9 cellular contexts compared by ENCODE assay signal in the genomic region with DNA sequence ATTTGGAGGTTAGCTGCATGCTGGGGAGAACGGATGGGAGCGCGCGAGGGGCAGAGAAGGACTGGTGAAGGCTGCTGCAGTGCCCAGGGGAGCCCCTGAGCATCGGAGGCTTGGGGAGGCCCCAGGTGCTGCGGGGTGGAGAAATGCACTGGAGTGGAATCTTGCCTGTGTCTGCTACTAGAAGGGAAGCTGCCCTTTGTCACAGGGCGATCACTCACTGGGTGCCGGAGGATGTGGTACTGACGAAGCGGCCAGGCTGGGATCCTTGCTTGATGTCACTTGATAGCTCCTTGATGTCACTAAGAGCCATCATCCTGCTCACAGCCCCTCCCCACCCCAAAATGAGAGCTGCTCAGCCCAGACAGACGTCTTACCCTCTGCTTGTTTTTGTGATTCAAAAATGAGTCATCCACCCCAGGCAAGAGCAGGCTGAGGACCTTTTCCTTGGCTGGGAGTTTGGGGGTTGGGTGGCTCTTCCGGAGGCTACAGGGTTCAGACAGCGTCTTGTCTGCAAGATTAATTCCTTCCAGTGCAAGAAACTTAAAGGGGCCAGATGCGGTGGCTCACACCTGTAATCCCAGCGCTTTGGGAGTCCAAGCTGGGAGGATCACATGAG.
DNase-seq lines count a peak whose midpoint lies in the region; ATAC-seq and TF ChIP-seq lines count a peak whose summit lies in the region.
"Had no signal": no experiment of that assay in that cellular context is flagged by ENCODE, and none has a peak within 500 bp of the region (broad histone marks: within the 10 kb centered on the region; RNA-seq: fewer than 3 reads in every experiment).

No MANE protein-coding gene starts in this region.

- H3K36me3 ChIP-seq in iPS DF 6.9 (ENCODE audit: control insufficient read depth, insufficient read depth, low read length), result no peaks in the 10 kb centered on the region
- H3K36me3 ChIP-seq: Peyer's patch had no signal

- H3K27me3 ChIP-seq in iPS DF 6.9 (ENCODE audit: control insufficient read depth, insufficient read depth, low read length), result no peaks in the 10 kb centered on the region
- H3K27me3 ChIP-seq: Peyer's patch had no signal

- peaks cover 35% of the 10 kb centered on the region for H3K4me1 Mint-ChIP-seq in WTC11

- ATAC-seq in WTC11, result peak; percentile 79
- ATAC-seq in GM21619 (IDR thresholded peaks at IDR 0.05; ENCODE audit: unreplicated experiment), result no peak

- H3K36me3 Mint-ChIP-seq in WTC11, result no peaks in the 10 kb centered on the region

- H3K4me3 Mint-ChIP-seq in WTC11, result no peak overlapping the region

- H3K4me3 ChIP-seq in iPS DF 6.9 (ENCODE audit: low read length), result no peak overlapping the region
- H3K4me3 ChIP-seq: Peyer's patch had no signal

- H3K9me3 ChIP-seq in iPS DF 6.9 (ENCODE audit: control insufficient read depth, insufficient read depth, low read length), result no peaks in the 10 kb centered on the region
- H3K9me3 ChIP-seq: Peyer's patch had no signal

- peaks cover 4% of the 10 kb centered on the region; the same call in 1 of the 2 replicates for H3K4me1 ChIP-seq in iPS DF 6.9 (ENCODE audit: control insufficient read depth, insufficient read depth, low read length)
- H3K4me1 ChIP-seq: Peyer's patch had no signal

- POLR2A ChIA-PET in WTC11 (lab: Charles Lee) (interaction anchor here (1.1 kb wide), 1 partner anchor 62 kb away, joined by 3 read pairs; no protein-coding TSS in a partner anchor), HEK293T (lab: Yijun Ruan, JAX) (no interaction called here)

- peak; percentile 96 for DNase-seq in A172 (ENCODE audit: low spot score)
- peak; percentile 89 for DNase-seq in H4 (ENCODE audit: low spot score)
- peak; percentile 27 for DNase-seq in WTC11 (ENCODE audit: low spot score)
- peak; percentile 33 for DNase-seq in iPS DF 6.9 (ENCODE audit: low read depth, low spot score)
- DNase-seq in HEK293T (ENCODE audit: extremely low spot score), result no peak
- no peak for DNase-seq in anterior cingulate cortex (lab: John Stamatoyannopoulos, UW)
- DNase-seq in posterior vena cava (ENCODE audit: low spot score), result no peak

- H3K27ac Mint-ChIP-seq in WTC11, result peak overlapping the region; percentile 69

- WGBS in iPS DF 6.9 (ENCODE audit: insufficient coverage, insufficient read length), result no CpG with 5 or more reads among the region's 15 CpGs

- intact Hi-C loops in posterior vena cava (cut with DNase I), result no loop called here

- H3K27ac ChIP-seq in iPS DF 6.9 (ENCODE audit: low read length), result no peak overlapping the region
- H3K27ac ChIP-seq: Peyer's patch had no signal

- CTCF ChIA-PET in WTC11 (lab: Charles Lee), result interaction anchor here (1.3 kb wide), 1 partner anchor 416 kb away, joined by 3 read pairs; no protein-coding TSS in a partner anchor
- CTCF ChIA-PET in HEK293T (lab: Yijun Ruan, JAX), result no interaction called here

- no peaks in the 10 kb centered on the region for H3K9me3 Mint-ChIP-seq in WTC11

- no peaks in the 10 kb centered on the region; the same call in 1 of the 2 replicates for H3K27me3 Mint-ChIP-seq in WTC11 (ENCODE audit: low read depth)

- no peak for TF ChIP-seq CTCF in WTC11 (IDR thresholded peaks at IDR 0.05)

TF ChIP-seq in WTC11, 78 proteins besides CTCF, POLR2A, EP300 and RAD21 (continues in another document):
- TF ChIP-seq TP53 (CRISPR knock-in tag; IDR thresholded peaks at IDR 0.05), result no peak
- no peak for TF ChIP-seq SOX15 (CRISPR knock-in tag; IDR thresholded peaks at IDR 0.05)
- TF ChIP-seq, protein P1, sequence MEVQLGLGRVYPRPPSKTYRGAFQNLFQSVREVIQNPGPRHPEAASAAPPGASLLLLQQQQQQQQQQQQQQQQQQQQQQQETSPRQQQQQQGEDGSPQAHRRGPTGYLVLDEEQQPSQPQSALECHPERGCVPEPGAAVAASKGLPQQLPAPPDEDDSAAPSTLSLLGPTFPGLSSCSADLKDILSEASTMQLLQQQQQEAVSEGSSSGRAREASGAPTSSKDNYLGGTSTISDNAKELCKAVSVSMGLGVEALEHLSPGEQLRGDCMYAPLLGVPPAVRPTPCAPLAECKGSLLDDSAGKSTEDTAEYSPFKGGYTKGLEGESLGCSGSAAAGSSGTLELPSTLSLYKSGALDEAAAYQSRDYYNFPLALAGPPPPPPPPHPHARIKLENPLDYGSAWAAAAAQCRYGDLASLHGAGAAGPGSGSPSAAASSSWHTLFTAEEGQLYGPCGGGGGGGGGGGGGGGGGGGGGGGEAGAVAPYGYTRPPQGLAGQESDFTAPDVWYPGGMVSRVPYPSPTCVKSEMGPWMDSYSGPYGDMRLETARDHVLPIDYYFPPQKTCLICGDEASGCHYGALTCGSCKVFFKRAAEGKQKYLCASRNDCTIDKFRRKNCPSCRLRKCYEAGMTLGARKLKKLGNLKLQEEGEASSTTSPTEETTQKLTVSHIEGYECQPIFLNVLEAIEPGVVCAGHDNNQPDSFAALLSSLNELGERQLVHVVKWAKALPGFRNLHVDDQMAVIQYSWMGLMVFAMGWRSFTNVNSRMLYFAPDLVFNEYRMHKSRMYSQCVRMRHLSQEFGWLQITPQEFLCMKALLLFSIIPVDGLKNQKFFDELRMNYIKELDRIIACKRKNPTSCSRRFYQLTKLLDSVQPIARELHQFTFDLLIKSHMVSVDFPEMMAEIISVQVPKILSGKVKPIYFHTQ (CRISPR knock-in tag; IDR thresholded peaks at IDR 0.05), result no peak
- TF ChIP-seq SP1 (CRISPR knock-in tag; conservative IDR thresholded peaks at IDR 0.05), result no peak
- no peak for TF ChIP-seq ZNF423 (CRISPR knock-in tag; IDR thresholded peaks at IDR 0.05)
- no peak for TF ChIP-seq SMAD3 (CRISPR knock-in tag; IDR thresholded peaks at IDR 0.05; ENCODE audit: borderline replicate concordance)
- TF ChIP-seq PRRX2 (CRISPR knock-in tag; IDR thresholded peaks at IDR 0.05), result no peak
- TF ChIP-seq, protein P2, sequence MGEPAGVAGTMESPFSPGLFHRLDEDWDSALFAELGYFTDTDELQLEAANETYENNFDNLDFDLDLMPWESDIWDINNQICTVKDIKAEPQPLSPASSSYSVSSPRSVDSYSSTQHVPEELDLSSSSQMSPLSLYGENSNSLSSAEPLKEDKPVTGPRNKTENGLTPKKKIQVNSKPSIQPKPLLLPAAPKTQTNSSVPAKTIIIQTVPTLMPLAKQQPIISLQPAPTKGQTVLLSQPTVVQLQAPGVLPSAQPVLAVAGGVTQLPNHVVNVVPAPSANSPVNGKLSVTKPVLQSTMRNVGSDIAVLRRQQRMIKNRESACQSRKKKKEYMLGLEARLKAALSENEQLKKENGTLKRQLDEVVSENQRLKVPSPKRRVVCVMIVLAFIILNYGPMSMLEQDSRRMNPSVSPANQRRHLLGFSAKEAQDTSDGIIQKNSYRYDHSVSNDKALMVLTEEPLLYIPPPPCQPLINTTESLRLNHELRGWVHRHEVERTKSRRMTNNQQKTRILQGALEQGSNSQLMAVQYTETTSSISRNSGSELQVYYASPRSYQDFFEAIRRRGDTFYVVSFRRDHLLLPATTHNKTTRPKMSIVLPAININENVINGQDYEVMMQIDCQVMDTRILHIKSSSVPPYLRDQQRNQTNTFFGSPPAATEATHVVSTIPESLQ (CRISPR knock-in tag; IDR thresholded peaks at IDR 0.05), result no peak

TF ChIP-seq in HEK293T, 16 proteins besides CTCF, POLR2A, EP300 and RAD21:
- no peak for TF ChIP-seq NFRKB (IDR thresholded peaks at IDR 0.05)
- TF ChIP-seq ZNF384 (IDR thresholded peaks at IDR 0.05), result no peak
- TF ChIP-seq TARDBP (IDR thresholded peaks at IDR 0.05), result no peak
- TF ChIP-seq LEF1 (IDR thresholded peaks at IDR 0.05; ENCODE audit: borderline replicate concordance), result no peak
- TF ChIP-seq ELF4 (IDR thresholded peaks at IDR 0.05), result no peak
- no peak for TF ChIP-seq CTBP1 (IDR thresholded peaks at IDR 0.05; ENCODE audit: borderline replicate concordance)
- no peak for TF ChIP-seq SUZ12 (IDR thresholded peaks at IDR 0.05)
- TF ChIP-seq SP1 (IDR thresholded peaks at IDR 0.05), result no peak
- no peak for TF ChIP-seq FOXA1 (IDR thresholded peaks at IDR 0.05)

Comparison
In these comparisons a context has a peak if more than half of its experiments do, and no peak if none do; other contexts are left out.
1. DNase-seq: peak in A172 (single experiment), H4 (single experiment), WTC11 (single experiment) and iPS DF 6.9 (single experiment); none in HEK293T (single experiment), anterior cingulate cortex (0 of 58) and posterior vena cava (single experiment).